ENCODE assay signal across 18 cellular contexts in the genomic region with DNA sequence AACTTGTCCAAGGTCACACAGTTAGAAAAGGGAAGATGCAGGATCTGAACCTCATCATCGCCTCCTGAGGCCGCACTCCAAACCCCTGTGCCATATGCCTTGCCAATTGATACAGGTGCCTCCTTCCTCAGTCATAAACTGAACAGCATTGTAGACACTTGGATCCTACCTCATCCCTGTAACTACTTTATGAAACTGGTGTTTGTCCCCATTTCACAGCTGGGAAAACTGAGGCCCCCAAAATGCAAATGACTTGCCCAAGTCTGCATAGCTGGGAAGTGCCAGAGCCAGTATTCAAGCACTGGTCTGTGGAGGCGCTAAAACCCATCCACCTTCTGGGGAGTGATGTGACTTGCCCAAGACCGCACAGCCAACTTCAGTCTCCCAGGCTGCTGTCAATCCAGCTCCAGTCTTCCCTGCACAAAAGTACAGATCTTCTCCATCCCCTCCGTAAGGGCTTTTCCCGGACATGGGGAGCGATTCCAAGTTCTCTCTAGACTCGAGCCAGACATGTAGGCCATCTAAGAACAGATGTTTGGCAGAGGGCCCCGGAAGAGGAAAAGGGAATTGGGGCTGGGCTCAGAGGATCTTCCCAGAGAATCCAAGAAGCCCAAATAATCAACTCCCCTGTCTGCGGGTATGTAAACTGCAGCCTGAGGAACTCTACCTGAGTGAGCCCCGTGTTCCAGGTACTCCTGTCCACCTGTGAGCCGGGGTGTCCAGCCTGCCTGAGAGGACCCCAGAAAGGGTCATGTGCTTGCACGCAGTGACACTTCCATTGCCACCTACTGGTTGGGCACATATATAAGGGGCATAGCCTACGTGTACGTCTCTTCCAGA.
DNase-seq lines count a peak whose midpoint lies in the region; ATAC-seq, FAIRE-seq and TF ChIP-seq lines count a peak whose summit lies in the region.
"Had no signal": no experiment of that assay in that cellular context is flagged by ENCODE, and none has a peak within 500 bp of the region (broad histone marks: within the 10 kb centered on the region; RNA-seq: fewer than 3 reads in every experiment).

No MANE protein-coding gene starts in this region.

- ATAC-seq in GM23338 = peak; percentile 63
- ATAC-seq in left lung = no peak
- ATAC-seq: GM12878 had no signal

- no peak overlapping the region for H3K4me3 ChIP-seq in GM23338
- H3K4me3 ChIP-seq in bronchial epithelial cell (ENCODE audit: low read depth, low read length) = no peak overlapping the region
- no peak overlapping the region for H3K4me3 ChIP-seq in spleen
- no peak overlapping the region for H3K4me3 ChIP-seq in left lung
- no peak overlapping the region for H3K4me3 ChIP-seq in esophagus squamous epithelium
- H3K4me3 ChIP-seq: BLaER1, GM12878, MG63, Peyer's patch, SJSA1 had no signal

- H3K9me3 Mint-ChIP-seq in GM23338 = no peaks in the 10 kb centered on the region; the same call in 2 of the 3 replicates
- H3K9me3 Mint-ChIP-seq: CD4-positive, alpha-beta T cell had no signal

- WGBS in spleen, 5 donors = 66 to 78% (median 69%) methylated on average over 13 to 15 of the region's 15 CpGs
- WGBS in esophagus squamous epithelium, 2 donors = 50 to 57% methylated on average over 12 to 15 of the region's 15 CpGs

- H3K27ac Mint-ChIP-seq in GM23338 = no peak overlapping the region
- H3K27ac Mint-ChIP-seq: CD4-positive, alpha-beta T cell had no signal

- H3K27ac ChIP-seq in GM23338 (ENCODE audit: low read depth) = no peak overlapping the region
- H3K27ac ChIP-seq in spleen = no peak overlapping the region
- H3K27ac ChIP-seq in left lung = no peak overlapping the region
- H3K27ac ChIP-seq in esophagus squamous epithelium = no peak overlapping the region
- H3K27ac ChIP-seq: BLaER1, Peyer's patch, SJSA1 had no signal

- H3K9me3 ChIP-seq in spleen (no peaks in the 10 kb centered on the region), left lung (no peaks in the 10 kb centered on the region), esophagus squamous epithelium (no peaks in the 10 kb centered on the region)
- H3K9me3 ChIP-seq: BLaER1, MG63, Peyer's patch, SJSA1 had no signal

- no peaks in the 10 kb centered on the region for H3F3A ChIP-seq in GM23338 (replicated peaks; ENCODE audit: low read depth)

- H3K4me1 Mint-ChIP-seq in GM23338 = peaks cover 16% of the 10 kb centered on the region

- no peak for FAIRE-seq in bronchial epithelial cell (lab: Jason Lieb, UNC)
- FAIRE-seq: GM12878 had no signal

- no peak overlapping the region for H3K4me3 Mint-ChIP-seq in GM23338
- H3K4me3 Mint-ChIP-seq: CD4-positive, alpha-beta T cell had no signal

- no peaks in the 10 kb centered on the region; the same call in 2 of the 3 replicates for H3K36me3 Mint-ChIP-seq in GM23338 (ENCODE audit: low read depth)

- H3K27me3 ChIP-seq in GM23338 (ENCODE audit: insufficient read depth) (peaks cover 17% of the 10 kb centered on the region), bronchial epithelial cell (ENCODE audit: control insufficient read depth, insufficient read depth, low read length) (peaks cover 17% of the 10 kb centered on the region), spleen (replicated peaks in 1 of 7) (peaks cover 0 to 87% (median 16%) of the 10 kb centered on the region in 7 donors), left lung (peaks cover 4 to 100% of the 10 kb centered on the region in 2 donors), esophagus squamous epithelium (peaks cover 0 to 98% (median 0%) of the 10 kb centered on the region in 4 donors)
- H3K27me3 ChIP-seq: Peyer's patch had no signal

- no peaks in the 10 kb centered on the region for H3K9me2 ChIP-seq in GM23338 (ENCODE audit: insufficient read depth)

- no peaks in the 10 kb centered on the region for H3K79me2 ChIP-seq in GM23338 (replicated peaks; ENCODE audit: insufficient read depth)

- peak in 1 of 2 experiments; percentile 28; a peak in 2 of 4 replicates for TF ChIP-seq CTCF in GM23338 (conservative IDR thresholded peaks at IDR 0.05; ENCODE audit: low read depth in 2 of 2)
- TF ChIP-seq CTCF in bronchial epithelial cell (IDR thresholded peaks at IDR 0.05; ENCODE audit: insufficient read depth, low read length, severe bottlenecking) = peak; percentile 1
- no peak for TF ChIP-seq CTCF in spleen (IDR thresholded peaks at IDR 0.05 in 8 of 11, conservative IDR thresholded peaks at IDR 0.05 in 3 of 11)
- no peak for TF ChIP-seq CTCF in left lung (IDR thresholded peaks at IDR 0.05)
- TF ChIP-seq CTCF in esophagus squamous epithelium (IDR thresholded peaks at IDR 0.05) = no peak

- no peak overlapping the region for H2AFZ ChIP-seq in GM23338

- H3K4me1 ChIP-seq in GM23338 (ENCODE audit: insufficient read depth) (peaks cover 11% of the 10 kb centered on the region), spleen (peaks cover 0 to 4% (median 0%) of the 10 kb centered on the region in 6 donors), left lung (no peaks in the 10 kb centered on the region), esophagus squamous epithelium (no peaks in the 10 kb centered on the region)
- H3K4me1 ChIP-seq: Peyer's patch, SJSA1 had no signal

- DNase-seq in GM23338 (ENCODE audit: low spot score) (peak; percentile 69), NCI-H446 (lab: John Stamatoyannopoulos, UW) (peak; percentile 37 to 71), bronchial epithelial cell (ENCODE audit: low read depth) (no peak), spleen (peak; percentile 24), mesenteric fat pad (ENCODE audit: low spot score) (no peak), left lung (no peak), esophagus squamous epithelium (lab: John Stamatoyannopoulos, UW) (no peak)
- DNase-seq: CD4-positive, alpha-beta T cell; COR-L47; DND-41; MG63; NCI-H1092; NCI-H1436; NCI-H82; Peyer's patch had no signal

- H3K4me2 ChIP-seq in GM23338 = no peak overlapping the region
- H3K4me2 ChIP-seq: BLaER1 had no signal

- no peaks in the 10 kb centered on the region for H3K36me3 ChIP-seq in GM23338 (ENCODE audit: insufficient read depth)
- H3K36me3 ChIP-seq in bronchial epithelial cell (ENCODE audit: control insufficient read depth, insufficient read depth, low read length) = no peaks in the 10 kb centered on the region
- no peaks in the 10 kb centered on the region for H3K36me3 ChIP-seq in spleen
- no peaks in the 10 kb centered on the region for H3K36me3 ChIP-seq in left lung
- no peaks in the 10 kb centered on the region for H3K36me3 ChIP-seq in esophagus squamous epithelium
- H3K36me3 ChIP-seq: BLaER1, MG63, Peyer's patch, SJSA1 had no signal

- no peak for TF ChIP-seq POLR2A in spleen (IDR thresholded peaks at IDR 0.05)
- TF ChIP-seq POLR2A in esophagus squamous epithelium (IDR thresholded peaks at IDR 0.05) = no peak

- H3K27me3 Mint-ChIP-seq in GM23338 (ENCODE audit: insufficient read depth, low read depth, poor library complexity) = peaks cover 9% of the 10 kb centered on the region

- H4K20me1 ChIP-seq in GM23338 (replicated peaks; ENCODE audit: insufficient read depth) = no peaks in the 10 kb centered on the region; the same call in 1 of the 2 replicates

- intact Hi-C loops in spleen (cut with DNase I; ENCODE audit: low total_unique reads) (no loop called here), left lung (cut with DNase I) (no loop called here), esophagus squamous epithelium (cut with DNase I) (no loop called here)

TF ChIP-seq in GM23338, 12 proteins besides CTCF, POLR2A, EP300 and RAD21 (continues in another document):
- TF ChIP-seq STAT1 (IDR thresholded peaks at IDR 0.05; ENCODE audit: unreplicated experiment) (no peak), POLR2AphosphoS5 (IDR thresholded peaks at IDR 0.05; ENCODE audit: low read depth) (no peak), JUNB (IDR thresholded peaks at IDR 0.05; ENCODE audit: unreplicated experiment) (no peak), ZNF114 (CRISPR knock-in tag; IDR thresholded peaks at IDR 0.05) (no peak), NANOG (IDR thresholded peaks at IDR 0.05; ENCODE audit: borderline replicate concordance) (no peak), CREB1 (CRISPR knock-in tag; IDR thresholded peaks at IDR 0.05; ENCODE audit: low read depth) (no peak)

Comparison
In these comparisons a context has a peak if more than half of its experiments do, and no peak if none do; other contexts are left out.
1. DNase-seq: peak in GM23338 (single experiment), NCI-H446 (2 of 2) and spleen (single experiment); none in bronchial epithelial cell (single experiment), mesenteric fat pad (single experiment), left lung (0 of 2) and esophagus squamous epithelium (single experiment).